32 cellular contexts compared by ENCODE assay signal in the genomic region with DNA sequence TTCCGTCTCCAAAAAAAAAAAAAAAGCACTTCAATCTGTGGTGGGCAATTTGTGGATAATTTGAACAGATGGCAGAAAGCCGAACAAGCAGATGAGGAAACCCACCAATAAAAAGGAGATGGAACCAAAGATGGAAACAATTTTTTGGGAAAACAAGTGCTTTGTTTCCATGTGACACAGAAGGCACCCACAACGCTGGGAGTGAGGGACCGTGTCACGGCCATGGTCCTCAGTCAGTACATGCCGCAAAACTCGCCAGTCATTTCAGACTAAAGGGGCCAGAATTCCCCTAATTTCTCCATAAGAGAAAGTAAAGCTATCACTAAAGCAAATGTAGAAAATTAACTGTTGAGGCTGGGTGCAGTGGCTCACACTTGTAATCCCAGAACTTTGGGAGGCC. TPM values are rescaled to one million over a fixed set of nuclear protein-coding genes. Genes with fewer than 3 reads are reported as not detected.
"Had no signal": no experiment of that assay in that cellular context is flagged by ENCODE, and none has a peak within 500 bp of the region (broad histone marks: within the 10 kb centered on the region; RNA-seq: fewer than 3 reads in every experiment).

No MANE protein-coding gene starts in this region.

- H3K27ac ChIP-seq: body of pancreas had no signal

- H3K4me3 ChIP-seq: body of pancreas, heart left ventricle had no signal

- H3K9me3 ChIP-seq: body of pancreas, heart left ventricle had no signal

- DNase-seq: activated CD4-positive, alpha-beta memory T cell treated with anti-CD3 and anti-CD28 coated beads for 36 hours; activated CD4-positive, alpha-beta T cell treated with anti-CD3 and anti-CD28 coated beads for 36 hours; activated CD4-positive, alpha-beta T cell treated with anti-CD3 and anti-CD28 coated beads, Interleukin-2, amount 10 ng/mL, durations not matched to agents 24 days and 14 days; activated CD4-positive, CD25-positive, alpha-beta regulatory T cell; activated CD4-positive, CD25-positive, alpha-beta regulatory T cell treated with anti-CD3 and anti-CD28 coated beads, Interleukin-2, amount 50 U/mL, for 72 hours; activated CD8-positive, alpha-beta memory T cell treated with anti-CD3 and anti-CD28 coated beads, Interleukin-2, amount 50 U/mL, for 48 hours; activated CD8-positive, alpha-beta T cell treated with anti-CD3 and anti-CD28 coated beads, Interleukin-2, amount 10 ng/mL, durations not matched to agents 7 days and 5 days; activated gamma-delta T cell; activated naive CD4-positive, alpha-beta T cell; activated naive CD4-positive, alpha-beta T cell treated with anti-CD3 and anti-CD28 coated beads, Interleukin-2, amount 10 ng/mL, durations not matched to agents 7 days and 5 days; activated naive CD8-positive, alpha-beta T cell treated with anti-CD3 and anti-CD28 coated beads, Interleukin-2, amount 10 ng/mL, durations not matched to agents 7 days and 5 days; activated T-cell treated with anti-CD3 and anti-CD28 coated beads for 4 hours; activated T-cell treated with anti-CD3 and anti-CD28 coated beads, Interleukin-2, amount 50 U/mL, for 24 hours; activated T-cell treated with anti-CD3 and anti-CD28 coated beads, Interleukin-2, amount 50 U/mL, for 72 hours; amniotic stem cell; aorta; body of pancreas; caudate nucleus; cortex of kidney; dermis blood vessel endothelial cell; effector CD4-positive, alpha-beta T cell; foreskin fibroblast; heart left ventricle; T-helper 1 cell; T-helper 2 cell had no signal

- H3K4me3 Mint-ChIP-seq: activated CD4-positive, alpha-beta memory T cell treated with anti-CD3 and anti-CD28 coated beads for 36 hours; activated CD4-positive, alpha-beta T cell treated with anti-CD3 and anti-CD28 coated beads for 36 hours; activated CD4-positive, alpha-beta T cell treated with anti-CD3 and anti-CD28 coated beads, Interleukin-2, amount 10 ng/mL, durations not matched to agents 24 days and 14 days; activated CD8-positive, alpha-beta T cell treated with anti-CD3 and anti-CD28 coated beads, Interleukin-2, amount 10 ng/mL, durations not matched to agents 7 days and 5 days; activated naive CD4-positive, alpha-beta T cell treated with anti-CD3 and anti-CD28 coated beads, Interleukin-2, amount 10 ng/mL, durations not matched to agents 7 days and 5 days; activated naive CD8-positive, alpha-beta T cell treated with anti-CD3 and anti-CD28 coated beads, Interleukin-2, amount 10 ng/mL, durations not matched to agents 7 days and 5 days; activated T-cell treated with anti-CD3 and anti-CD28 coated beads, Interleukin-2, amount 50 U/mL, for 24 hours; activated T-cell treated with anti-CD3 and anti-CD28 coated beads, Interleukin-2, amount 50 U/mL, for 72 hours had no signal

- H3K27ac Mint-ChIP-seq: activated CD4-positive, alpha-beta memory T cell treated with anti-CD3 and anti-CD28 coated beads for 36 hours; activated CD4-positive, alpha-beta T cell treated with anti-CD3 and anti-CD28 coated beads for 36 hours; activated CD4-positive, alpha-beta T cell treated with anti-CD3 and anti-CD28 coated beads, Interleukin-2, amount 10 ng/mL, durations not matched to agents 24 days and 14 days; activated CD8-positive, alpha-beta T cell treated with anti-CD3 and anti-CD28 coated beads, Interleukin-2, amount 10 ng/mL, durations not matched to agents 7 days and 5 days; activated naive CD4-positive, alpha-beta T cell treated with anti-CD3 and anti-CD28 coated beads, Interleukin-2, amount 10 ng/mL, durations not matched to agents 7 days and 5 days; activated T-cell treated with anti-CD3 and anti-CD28 coated beads, Interleukin-2, amount 50 U/mL, for 72 hours had no signal

- FAIRE-seq: colon, endometrium, frontal cortex had no signal

- H3K9me3 Mint-ChIP-seq: activated CD4-positive, alpha-beta memory T cell treated with anti-CD3 and anti-CD28 coated beads for 36 hours; activated CD4-positive, alpha-beta T cell treated with anti-CD3 and anti-CD28 coated beads, Interleukin-2, amount 10 ng/mL, durations not matched to agents 24 days and 14 days; activated naive CD4-positive, alpha-beta T cell treated with anti-CD3 and anti-CD28 coated beads, Interleukin-2, amount 10 ng/mL, durations not matched to agents 7 days and 5 days; activated naive CD4-positive, alpha-beta T cell treated with anti-CD3 and anti-CD28 coated beads, Interleukin-2, amount 50 U/mL, for 72 hours; activated naive CD8-positive, alpha-beta T cell treated with anti-CD3 and anti-CD28 coated beads, Interleukin-2, amount 10 ng/mL, durations not matched to agents 7 days and 5 days; activated T-cell treated with anti-CD3 and anti-CD28 coated beads, Interleukin-2, amount 50 U/mL, for 24 hours; activated T-cell treated with anti-CD3 and anti-CD28 coated beads, Interleukin-2, amount 50 U/mL, for 72 hours had no signal

- H3K27me3 ChIP-seq: body of pancreas, heart left ventricle had no signal

- H3K27me3 Mint-ChIP-seq: activated CD4-positive, alpha-beta memory T cell treated with anti-CD3 and anti-CD28 coated beads for 36 hours; activated CD4-positive, alpha-beta T cell treated with anti-CD3 and anti-CD28 coated beads for 36 hours; activated CD4-positive, alpha-beta T cell treated with anti-CD3 and anti-CD28 coated beads, Interleukin-2, amount 10 ng/mL, durations not matched to agents 24 days and 14 days; activated naive CD4-positive, alpha-beta T cell treated with anti-CD3 and anti-CD28 coated beads, Interleukin-2, amount 10 ng/mL, durations not matched to agents 7 days and 5 days; activated naive CD8-positive, alpha-beta T cell treated with anti-CD3 and anti-CD28 coated beads, Interleukin-2, amount 10 ng/mL, durations not matched to agents 7 days and 5 days; activated T-cell treated with anti-CD3 and anti-CD28 coated beads, Interleukin-2, amount 50 U/mL, for 24 hours had no signal

- ATAC-seq: activated CD4-positive, alpha-beta T cell treated with anti-CD3 and anti-CD28 coated beads for 36 hours; activated CD8-positive, alpha-beta T cell treated with anti-CD3 and anti-CD28 coated beads, Interleukin-2, amount 10 ng/mL, durations not matched to agents 7 days and 5 days; activated naive CD4-positive, alpha-beta T cell treated with anti-CD3 and anti-CD28 coated beads, Interleukin-2, amount 50 U/mL, for 72 hours; activated T-cell treated with anti-CD3 and anti-CD28 coated beads, Interleukin-2, amount 50 U/mL, for 72 hours; body of pancreas; esophagus mucosa; heart left ventricle had no signal

RNA-seq across cellular contexts. Expression of gene ANKRD65, which starts 27.0 kb away (rescaled TPM):
- total RNA-seq: activated CD4-positive, alpha-beta memory T cell treated with anti-CD3 and anti-CD28 coated beads for 36 hours; activated CD4-positive, alpha-beta T cell treated with anti-CD3 and anti-CD28 coated beads for 36 hours; activated CD4-positive, alpha-beta T cell treated with anti-CD3 and anti-CD28 coated beads, Interleukin-2, amount 10 ng/mL, durations not matched to agents 24 days and 14 days; activated CD8-positive, alpha-beta memory T cell treated with anti-CD3 and anti-CD28 coated beads for 36 hours; activated CD8-positive, alpha-beta T cell treated with anti-CD3 and anti-CD28 coated beads, Interleukin-2, amount 10 ng/mL, durations not matched to agents 7 days and 5 days; activated naive CD8-positive, alpha-beta T cell treated with anti-CD3 and anti-CD28 coated beads, Interleukin-2, amount 10 ng/mL, durations not matched to agents 7 days and 5 days; chondrocyte had no signal

RNA-seq across cellular contexts. Expression of gene MXRA8, which starts 35.8 kb away (rescaled TPM):
- total RNA-seq: activated CD8-positive, alpha-beta T cell treated with anti-CD3 and anti-CD28 coated beads, Interleukin-2, amount 10 ng/mL, durations not matched to agents 7 days and 5 days had no signal
